22 cellular contexts compared by ENCODE assay signal in the genomic region with DNA sequence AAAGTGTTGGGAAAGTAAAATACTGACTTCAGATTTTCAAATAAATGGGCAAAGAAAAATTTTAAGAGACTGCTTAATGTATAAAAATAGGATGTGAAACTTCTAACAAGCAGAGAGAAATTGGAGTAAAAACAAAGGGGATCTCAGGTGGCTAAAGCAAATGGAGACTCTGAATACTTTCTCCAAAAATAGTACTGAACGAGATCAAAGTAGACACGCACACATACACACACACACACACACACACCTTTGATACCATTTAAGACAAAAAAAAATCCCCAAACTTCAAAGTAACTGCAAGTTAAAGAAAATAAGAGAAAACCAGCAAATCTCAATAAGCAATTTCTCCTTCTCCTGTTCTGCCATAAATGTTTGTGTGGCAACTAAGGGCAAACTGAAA.
"Had no signal": no experiment of that assay in that cellular context is flagged by ENCODE, and none has a peak within 500 bp of the region (broad histone marks: within the 10 kb centered on the region; RNA-seq: fewer than 3 reads in every experiment).

No MANE protein-coding gene starts in this region.

- H3K4me1 ChIP-seq: parathyroid adenoma, right lobe of liver, stomach, thyroid gland, vagina had no signal

- H3K27ac Mint-ChIP-seq: mesothelial cell of epicardium; naive B cell; natural killer cell treated with Interleukin-12 subunit alpha and Interleukin-12 subunit beta and Interleukin-15 and Interleukin-18, amount 100 ng/mL, for 72 hours; progenitor cell of endocrine pancreas had no signal

- H3K4me2 ChIP-seq: smooth muscle cell had no signal

- H3K27me3 ChIP-seq: dorsolateral prefrontal cortex, right lobe of liver, stomach, thyroid gland, vagina had no signal

- H3K4me3 ChIP-seq: dorsolateral prefrontal cortex, mucosa of descending colon, right lobe of liver, smooth muscle cell, stomach, thyroid gland, vagina had no signal

- H3K27me3 Mint-ChIP-seq: naive B cell; natural killer cell treated with Interleukin-12 subunit alpha and Interleukin-12 subunit beta and Interleukin-15 and Interleukin-18, amount 100 ng/mL, for 72 hours; progenitor cell of endocrine pancreas had no signal

- H3K79me2 ChIP-seq: parathyroid adenoma had no signal

- DNase-seq: dorsolateral prefrontal cortex; effector CD4-positive, alpha-beta T cell; head of caudate nucleus; kidney; mucosa of descending colon; naive B cell; right lobe of liver; stimulated activated CD4-positive, alpha-beta T cell treated with anti-CD3 and anti-CD28 coated beads, Interleukin-12 subunit alpha, Interleukin-12 subunit beta, amount 100 ng/mL, for 4 hours; stimulated activated CD4-positive, alpha-beta T cell treated with anti-CD3 and anti-CD28 coated beads, Interleukin-1b, Interleukin-23, amount 100 ng/mL, for 48 hours; stimulated activated CD4-positive, alpha-beta T cell treated with anti-CD3 and anti-CD28 coated beads, Interleukin-4, amount 100 ng/mL, for 1 hour; stimulated activated CD8-positive, alpha-beta memory T cell treated with anti-CD3 and anti-CD28 coated beads, Interleukin-4, amount 100 ng/mL, for 48 hours; stimulated activated naive CD4-positive, alpha-beta T cell treated with Interleukin-2 at 50 U/mL for 16 hours; stomach; thyroid gland had no signal

- FAIRE-seq: frontal cortex, kidney had no signal

- H3K27ac ChIP-seq: dorsolateral prefrontal cortex, parathyroid adenoma, right lobe of liver, stomach, thyroid gland, vagina had no signal

- H3K36me3 Mint-ChIP-seq: naive B cell had no signal

- H3K4me1 Mint-ChIP-seq: mesothelial cell of epicardium, naive B cell, neural crest cell had no signal

- ATAC-seq: mucosa of descending colon; natural killer cell treated with Interleukin-12 subunit alpha and Interleukin-12 subunit beta and Interleukin-15 and Interleukin-18, amount 100 ng/mL, for 72 hours had no signal

- H3K36me3 ChIP-seq: right lobe of liver, stomach, thyroid gland, vagina had no signal

- H2AFZ ChIP-seq: parathyroid adenoma had no signal

- H3K9me3 ChIP-seq: thyroid gland had no signal

- H3K9ac ChIP-seq: parathyroid adenoma had no signal

- H3K4me3 Mint-ChIP-seq: mesothelial cell of epicardium; naive B cell; natural killer cell treated with Interleukin-12 subunit alpha and Interleukin-12 subunit beta and Interleukin-15 and Interleukin-18, amount 100 ng/mL, for 72 hours; neural crest cell had no signal
